In genomic region chr17:19248149-19248922, GRCh38 we compare ENCODE assay signal across 1 cellular context.
TF ChIP-seq lines count a peak whose summit lies in the region.

No MANE protein-coding gene starts in this region.

TF ChIP-seq in IMR-90, 13 proteins besides CTCF, POLR2A, EP300 and RAD21 (continued from another document):
- no peak for TF ChIP-seq USF2 (IDR thresholded peaks at IDR 0.05; ENCODE audit: low read depth, low read length)
- TF ChIP-seq RCOR1 (IDR thresholded peaks at IDR 0.05; ENCODE audit: insufficient replicate concordance, low read length), result no peak
- TF ChIP-seq CHD1 (IDR thresholded peaks at IDR 0.05; ENCODE audit: low read depth, low read length), result no peak
- TF ChIP-seq FOS (IDR thresholded peaks at IDR 0.05; ENCODE audit: low read depth, low read length), result no peak
- TF ChIP-seq ELK1 (IDR thresholded peaks at IDR 0.05; ENCODE audit: borderline replicate concordance, low read depth, low read length), result no peak
- no peak for TF ChIP-seq MAZ (IDR thresholded peaks at IDR 0.05; ENCODE audit: borderline replicate concordance, low read depth, low read length)
- no peak for TF ChIP-seq RFX5 (IDR thresholded peaks at IDR 0.05; ENCODE audit: low read depth, low read length)
- TF ChIP-seq BHLHE40 (IDR thresholded peaks at IDR 0.05; ENCODE audit: low read depth, low read length), result no peak
- TF ChIP-seq MXI1 (IDR thresholded peaks at IDR 0.05; ENCODE audit: borderline replicate concordance, low read depth, low read length), result no peak
- TF ChIP-seq SMC3 (IDR thresholded peaks at IDR 0.05; ENCODE audit: low read depth, low read length), result no peak
- no peak for TF ChIP-seq CEBPB (IDR thresholded peaks at IDR 0.05; ENCODE audit: low read depth, low read length)
- no peak for TF ChIP-seq MAFK (IDR thresholded peaks at IDR 0.05; ENCODE audit: low read depth, low read length)
